29 cellular contexts compared by ENCODE assay signal in the genomic region with DNA sequence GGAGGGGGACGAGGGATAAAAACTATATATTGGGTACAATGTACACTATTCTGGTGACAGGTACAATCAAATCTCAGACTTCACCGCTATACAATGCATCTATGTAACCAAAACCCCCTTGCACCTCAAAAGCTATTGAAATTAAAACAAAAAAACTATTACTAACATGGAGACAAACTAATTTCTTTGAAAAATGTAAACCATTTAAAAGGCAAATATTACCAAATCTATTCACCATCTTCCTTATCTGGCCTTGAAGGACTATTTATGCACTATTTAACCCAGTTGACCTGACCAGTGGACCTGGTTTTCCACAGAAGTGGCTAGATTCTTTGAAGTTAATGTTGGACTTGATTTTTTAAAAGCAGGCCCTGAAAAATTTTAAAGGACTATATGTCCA.
"Had no signal": no experiment of that assay in that cellular context is flagged by ENCODE, and none has a peak within 500 bp of the region (broad histone marks: within the 10 kb centered on the region; RNA-seq: fewer than 3 reads in every experiment).

No MANE protein-coding gene starts in this region.

- H3K4me3 ChIP-seq: stomach, suprapubic skin, testis, thoracic aorta, thyroid gland, tibial artery, tibial nerve, transverse colon, upper lobe of left lung, upper lobe of right lung, uterus, vagina had no signal

- H3K4me3 Mint-ChIP-seq: stimulated activated effector memory CD8-positive, alpha-beta T cell treated with anti-CD3 and anti-CD28 coated beads, Interleukin-12 subunit alpha, Interleukin-12 subunit beta, amount 100 ng/mL, for 72 hours; stimulated activated memory B cell treated with anti-CD40 and anti-IgM and Interleukin-4, amounts not matched to agents 10 μg/mL and 1 μg/mL and 100 μg/mL, for 72 hours; stimulated activated naive B cell treated with anti-CD40 and anti-IgM and Interleukin-4, amounts not matched to agents 10 μg/mL and 1 μg/mL and 100 μg/mL, for 72 hours; stimulated activated naive CD8-positive, alpha-beta T cell treated with anti-CD3 and anti-CD28 coated beads, Interleukin-15, amount 100 ng/mL, for 72 hours; stimulated activated naive CD8-positive, alpha-beta T cell treated with anti-CD3 and anti-CD28 coated beads, Interleukin-15, Interleukin-2, amounts not matched to agents 100 ng/mL and 50 ng/mL, for 24 hours; type B pancreatic cell had no signal

- H3K27ac ChIP-seq: stomach, suprapubic skin, testis, thoracic aorta, thyroid gland, tibial artery, tibial nerve, transverse colon, upper lobe of left lung, upper lobe of right lung, uterus, vagina had no signal

- H3K27ac Mint-ChIP-seq: stimulated activated effector memory CD8-positive, alpha-beta T cell treated with anti-CD3 and anti-CD28 coated beads, Interleukin-12 subunit alpha, Interleukin-12 subunit beta, amount 100 ng/mL, for 72 hours; stimulated activated memory B cell treated with anti-CD40 and anti-IgM and Interleukin-4, amounts not matched to agents 10 μg/mL and 1 μg/mL and 100 μg/mL, for 72 hours; stimulated activated naive B cell treated with anti-CD40 and anti-IgM and Interleukin-4, amounts not matched to agents 10 μg/mL and 1 μg/mL and 100 μg/mL, for 72 hours; stimulated activated naive CD8-positive, alpha-beta T cell treated with anti-CD3 and anti-CD28 coated beads, Interleukin-15, amount 100 ng/mL, for 72 hours; stimulated activated naive CD8-positive, alpha-beta T cell treated with anti-CD3 and anti-CD28 coated beads, Interleukin-15, Interleukin-2, amounts not matched to agents 100 ng/mL and 50 ng/mL, for 24 hours; type B pancreatic cell had no signal

- H3K4me1 ChIP-seq: stomach, suprapubic skin, testis, thyroid gland, tibial artery, tibial nerve, transverse colon, upper lobe of left lung, upper lobe of right lung, uterus, vagina had no signal

- H3K9me3 Mint-ChIP-seq: stimulated activated effector memory CD8-positive, alpha-beta T cell treated with anti-CD3 and anti-CD28 coated beads, Interleukin-12 subunit alpha, Interleukin-12 subunit beta, amount 100 ng/mL, for 72 hours; stimulated activated memory B cell treated with anti-CD40 and anti-IgM and Interleukin-4, amounts not matched to agents 10 μg/mL and 1 μg/mL and 100 μg/mL, for 72 hours; stimulated activated naive B cell treated with anti-CD40 and anti-IgM and Interleukin-4, amounts not matched to agents 10 μg/mL and 1 μg/mL and 100 μg/mL, for 72 hours; stimulated activated naive CD8-positive, alpha-beta T cell treated with anti-CD3 and anti-CD28 coated beads, Interleukin-15, Interleukin-2, amounts not matched to agents 100 ng/mL and 50 ng/mL, for 24 hours; type B pancreatic cell had no signal

- H3K36me3 Mint-ChIP-seq: stimulated activated effector memory CD8-positive, alpha-beta T cell treated with anti-CD3 and anti-CD28 coated beads, Interleukin-12 subunit alpha, Interleukin-12 subunit beta, amount 100 ng/mL, for 72 hours; stimulated activated memory B cell treated with anti-CD40 and anti-IgM and Interleukin-4, amounts not matched to agents 10 μg/mL and 1 μg/mL and 100 μg/mL, for 72 hours; stimulated activated naive B cell treated with anti-CD40 and anti-IgM and Interleukin-4, amounts not matched to agents 10 μg/mL and 1 μg/mL and 100 μg/mL, for 72 hours; type B pancreatic cell had no signal

- DNase-seq: stimulated activated CD4-positive, alpha-beta T cell treated with anti-CD3 and anti-CD28 coated beads, Interleukin-2, amount 100 ng/mL, for 48 hours; stimulated activated CD4-positive, alpha-beta T cell treated with anti-CD3 and anti-CD28 coated beads, Interleukin-4, amount 100 ng/mL, for 1 hour; stimulated activated CD4-positive, alpha-beta T cell treated with anti-CD3 and anti-CD28 coated beads, Interleukin-4, amount 100 ng/mL, for 24 hours; stimulated activated CD4-positive, alpha-beta T cell treated with anti-CD3 and anti-CD28 coated beads, Interleukin-4, amount 100 ng/mL, for 4 hours; stimulated activated CD8-positive, alpha-beta memory T cell treated with anti-CD3 and anti-CD28 coated beads, Interleukin-4, amount 100 ng/mL, for 48 hours; stimulated activated naive B cell treated with anti-CD40 and anti-IgM and Interleukin-4, amounts not matched to agents 10 μg/mL and 1 μg/mL and 100 μg/mL, for 72 hours; stimulated activated naive CD4-positive, alpha-beta T cell; stimulated activated naive CD4-positive, alpha-beta T cell treated with Interleukin-2 at 50 U/mL for 16 hours; stimulated activated naive CD8-positive, alpha-beta T cell treated with anti-CD3 and anti-CD28 coated beads, Interleukin-15, amount 100 ng/mL, for 72 hours; stimulated activated naive CD8-positive, alpha-beta T cell treated with anti-CD3 and anti-CD28 coated beads, Interleukin-15, Interleukin-2, amounts not matched to agents 100 U/mL and 50 U/mL, for 24 hours; stomach; substantia nigra; testis; thyroid gland; tibial artery; transverse colon; trophoblast cell; upper lobe of left lung; upper lobe of right lung; uterus had no signal

- ATAC-seq: stimulated activated effector memory CD8-positive, alpha-beta T cell treated with anti-CD3 and anti-CD28 coated beads, Interleukin-12 subunit alpha, Interleukin-12 subunit beta, amount 100 ng/mL, for 72 hours; stimulated activated memory B cell treated with anti-CD40 and anti-IgM and Interleukin-4, amounts not matched to agents 10 μg/mL and 1 μg/mL and 100 μg/mL, for 72 hours; stimulated activated naive B cell treated with anti-CD40 and anti-IgM and Interleukin-4, amounts not matched to agents 10 μg/mL and 1 μg/mL and 100 μg/mL, for 72 hours; stimulated activated naive CD8-positive, alpha-beta T cell treated with anti-CD3 and anti-CD28 coated beads, Interleukin-15, amount 100 ng/mL, for 72 hours; stimulated activated naive CD8-positive, alpha-beta T cell treated with anti-CD3 and anti-CD28 coated beads, Interleukin-15, Interleukin-2, amounts not matched to agents 100 U/mL and 50 U/mL, for 24 hours; upper lobe of right lung had no signal

- H3K9me3 ChIP-seq: stomach, suprapubic skin, testis, thoracic aorta, thyroid gland, tibial artery, tibial nerve, transverse colon, upper lobe of left lung, upper lobe of right lung, uterus, vagina had no signal

- H3K27me3 ChIP-seq: stomach, suprapubic skin, testis, thyroid gland, tibial artery, tibial nerve, transverse colon, upper lobe of left lung, upper lobe of right lung, uterus, vagina had no signal

- FAIRE-seq: urothelium cell line had no signal

- H3K4me1 Mint-ChIP-seq: stimulated activated effector memory CD8-positive, alpha-beta T cell treated with anti-CD3 and anti-CD28 coated beads, Interleukin-12 subunit alpha, Interleukin-12 subunit beta, amount 100 ng/mL, for 72 hours; stimulated activated memory B cell treated with anti-CD40 and anti-IgM and Interleukin-4, amounts not matched to agents 10 μg/mL and 1 μg/mL and 100 μg/mL, for 72 hours; stimulated activated naive B cell treated with anti-CD40 and anti-IgM and Interleukin-4, amounts not matched to agents 10 μg/mL and 1 μg/mL and 100 μg/mL, for 72 hours; stimulated activated naive CD8-positive, alpha-beta T cell treated with anti-CD3 and anti-CD28 coated beads, Interleukin-15, amount 100 ng/mL, for 72 hours had no signal

- H3K27me3 Mint-ChIP-seq: stimulated activated naive CD8-positive, alpha-beta T cell treated with anti-CD3 and anti-CD28 coated beads, Interleukin-15, Interleukin-2, amounts not matched to agents 100 ng/mL and 50 ng/mL, for 24 hours; type B pancreatic cell had no signal

- H3K36me3 ChIP-seq: stomach, suprapubic skin, thoracic aorta, thyroid gland, tibial artery, tibial nerve, transverse colon, upper lobe of left lung, upper lobe of right lung, uterus, vagina had no signal
